Comparison of ENCODE assay signal across 16 cellular contexts in genomic region chr5:63053019-63053638, GRCh38.
A peak's percentile ranks its signal among the peaks of the same experiment; 100 is the strongest.
DNase-seq lines count a peak whose midpoint lies in the region; ATAC-seq and TF ChIP-seq lines count a peak whose summit lies in the region.
"Had no signal": no experiment of that assay in that cellular context is flagged by ENCODE, and none has a peak within 500 bp of the region (broad histone marks: within the 10 kb centered on the region; RNA-seq: fewer than 3 reads in every experiment).

No MANE protein-coding gene starts in this region.

- DNase-seq in Right ventricle myocardium inferior (ENCODE audit: missing footprints) (no peak), cardiac septum (ENCODE audit: low spot score) (no peak), glomerular visceral epithelial cell (ENCODE audit: extremely low spot score) (peak; percentile 36), lung (ENCODE audit: low spot score) (peak; percentile 34), aorta (peak in 1 of 2 donors; percentile 55), prostate gland (ENCODE audit: low spot score) (no peak), nucleus accumbens (lab: John Stamatoyannopoulos, UW) (no peak)
- DNase-seq: activated CD4-positive, alpha-beta T cell treated with anti-CD3 and anti-CD28 coated beads, Interleukin-2, amount 50 U/mL, for 4 hours; activated naive CD4-positive, alpha-beta T cell treated with anti-CD3 and anti-CD28 coated beads, Interleukin-2, amount 10 ng/mL, durations not matched to agents 7 days and 5 days; endodermal cell; NCI-H226; stimulated activated CD4-positive, alpha-beta T cell treated with anti-CD3 and anti-CD28 coated beads, Interleukin-12 subunit alpha, Interleukin-12 subunit beta, amount 100 ng/mL, for 4 hours; SW 1271 had no signal

- H3K27ac ChIP-seq in lung (ENCODE audit: low read depth in 1 of 2, low read length in 1 of 2) (no peak overlapping the region), aorta (ENCODE audit: low read depth in 1 of 2, low read length in 2 of 2) (no peak overlapping the region), prostate gland (no peak overlapping the region)
- H3K27ac ChIP-seq: 22Rv1, RWPE1 had no signal

- H3K4me3 ChIP-seq in lung (no peak overlapping the region), aorta (ENCODE audit: low read length in 2 of 2) (no peak overlapping the region), prostate gland (no peak overlapping the region)

- ATAC-seq in Right ventricle myocardium inferior (peak; percentile 93), lung (ENCODE audit: insufficient read depth, low FRiP score) (peak; percentile 54), aorta (ENCODE audit: low FRiP score) (peak; percentile 50), GM18858 (IDR thresholded peaks at IDR 0.05; ENCODE audit: unreplicated experiment) (no peak)

- H3K4me1 ChIP-seq in lung (ENCODE audit: control insufficient read depth in 2 of 2, insufficient read depth in 2 of 2, low read length in 2 of 2) (peaks cover 0 to 2% of the 10 kb centered on the region in 2 donors), aorta (ENCODE audit: control insufficient read depth in 1 of 2, insufficient read depth in 2 of 2, low read length in 2 of 2) (no peaks in the 10 kb centered on the region), prostate gland (replicated peaks) (no peaks in the 10 kb centered on the region)

- TF ChIP-seq CTCF in lung (IDR thresholded peaks at IDR 0.05; ENCODE audit: control extremely low read depth, extremely low read depth) (no peak), prostate gland (IDR thresholded peaks at IDR 0.05) (no peak)

- 45 to 67% methylated on average over 6 of the region's 6 CpGs for WGBS in lung, 2 donors
- WGBS in aorta, 2 donors = 40 to 48% methylated on average over 6 of the region's 6 CpGs
- WGBS in prostate gland = 63% methylated on average over 6 of the region's 6 CpGs

- no peak for TF ChIP-seq POLR2A in prostate gland (IDR thresholded peaks at IDR 0.05)

- H3K36me3 ChIP-seq in lung (ENCODE audit: control insufficient read depth in 2 of 2, insufficient read depth in 2 of 2, low read length in 2 of 2) (no peaks in the 10 kb centered on the region), aorta (ENCODE audit: control insufficient read depth in 1 of 2, insufficient read depth in 2 of 2, low read length in 1 of 2) (no peaks in the 10 kb centered on the region), prostate gland (no peaks in the 10 kb centered on the region)

- H3K9me3 ChIP-seq in lung (ENCODE audit: control insufficient read depth in 2 of 2, insufficient read depth in 1 of 2, low read length in 1 of 2) = no peaks in the 10 kb centered on the region
- H3K9me3 ChIP-seq in aorta (ENCODE audit: control insufficient read depth, low read length) = no peaks in the 10 kb centered on the region
- H3K9me3 ChIP-seq in prostate gland = no peaks in the 10 kb centered on the region

- H3K27me3 ChIP-seq in lung (ENCODE audit: control insufficient read depth, insufficient read depth) (no peaks in the 10 kb centered on the region), aorta (ENCODE audit: control insufficient read depth in 1 of 2, insufficient read depth in 2 of 2, low read length in 1 of 2) (no peaks in the 10 kb centered on the region), prostate gland (replicated peaks; ENCODE audit: insufficient read depth) (no peaks in the 10 kb centered on the region)

- intact Hi-C loops in Right ventricle myocardium inferior (cut with DNase I) = no loop called here
- intact Hi-C loops in cardiac septum (cut with DNase I) = no loop called here
- intact Hi-C loops in aorta (cut with DNase I) = no loop called here
- intact Hi-C loops in prostate gland (cut with DNase I) = no loop called here

Comparison
In these comparisons a context has a peak if more than half of its experiments do, and no peak if none do; other contexts are left out.
1. DNase-seq: peak in glomerular visceral epithelial cell (single experiment) and lung (single experiment); none in Right ventricle myocardium inferior (single experiment), cardiac septum (single experiment), prostate gland (single experiment) and nucleus accumbens (0 of 56).